ENCODE assay signal across 13 cellular contexts in genomic region chr3:33363113-33363800, GRCh38.
"Had no signal": no experiment of that assay in that cellular context is flagged by ENCODE, and none has a peak within 500 bp of the region (broad histone marks: within the 10 kb centered on the region; RNA-seq: fewer than 3 reads in every experiment).

No MANE protein-coding gene starts in this region.

- H3K36me3 ChIP-seq: pancreas, thyroid gland, upper lobe of right lung had no signal

- H3K27me3 ChIP-seq: pancreas, thyroid gland, upper lobe of right lung had no signal

- H3K4me1 ChIP-seq: psoas muscle, upper lobe of right lung had no signal

- DNase-seq: activated gamma-delta T cell treated with Interleukin-2 at 50 U/mL for 16 hours; activated T-cell treated with anti-CD3 and anti-CD28 coated beads, Interleukin-2, amount 50 U/mL, for 1 hour; anterior cingulate cortex; central memory CD4-positive, alpha-beta T cell; effector memory CD4-positive, alpha-beta T cell; pancreas; psoas muscle; right cardiac atrium; stimulated activated CD4-positive, alpha-beta T cell treated with anti-CD3 and anti-CD28 coated beads, Interleukin-1b, Interleukin-23, amount 100 ng/mL, for 48 hours; substantia nigra; T-helper 9 cell; thyroid gland; upper lobe of right lung had no signal

- H3K9me3 ChIP-seq: pancreas, psoas muscle, thyroid gland, upper lobe of right lung had no signal

- H3K27ac ChIP-seq: pancreas, psoas muscle, thyroid gland, upper lobe of right lung had no signal

- H3K4me3 ChIP-seq: pancreas, psoas muscle, thyroid gland, upper lobe of right lung had no signal

- ATAC-seq: pancreas, psoas muscle, right cardiac atrium, upper lobe of right lung had no signal
